In the genomic region with DNA sequence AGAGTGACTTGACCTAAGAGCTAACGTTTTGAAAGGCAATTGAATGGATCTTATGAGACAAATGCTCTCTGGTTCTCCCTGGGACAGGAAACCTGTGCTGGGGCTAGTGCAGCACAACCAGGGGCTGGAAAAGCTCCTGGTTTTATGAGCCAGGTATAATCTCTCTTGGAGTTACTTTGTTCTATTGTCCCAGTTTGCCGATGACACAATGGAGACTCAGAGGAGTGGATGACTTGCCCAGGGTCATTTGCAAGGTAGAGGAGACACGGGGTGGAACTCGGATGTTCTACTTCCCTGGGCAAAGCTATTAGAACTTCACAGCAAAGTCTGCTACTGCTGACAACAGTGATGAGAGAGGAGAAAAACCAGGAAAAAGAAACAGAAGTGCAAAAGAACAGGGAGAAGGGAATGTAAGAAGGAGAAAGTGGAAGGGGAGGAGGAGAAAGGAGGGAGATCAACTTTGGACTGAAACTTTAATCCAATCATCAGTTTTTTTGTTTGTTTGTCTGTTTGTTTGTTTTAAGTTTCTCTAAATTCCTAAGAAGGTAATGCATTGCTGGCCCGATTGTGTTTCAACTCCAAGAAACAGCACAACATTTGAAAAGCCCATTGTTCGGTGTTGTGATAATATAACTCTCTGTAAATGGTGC, we compare ENCODE assay signal across 1 cellular context.
TF ChIP-seq lines count a peak whose summit lies in the region.

No MANE protein-coding gene starts in this region.

TF ChIP-seq in IMR-90, 13 proteins besides CTCF, POLR2A, EP300 and RAD21 (continued from another document):
- no peak for TF ChIP-seq ELK1 (IDR thresholded peaks at IDR 0.05; ENCODE audit: borderline replicate concordance, low read depth, low read length)
